9 cellular contexts compared by ENCODE assay signal in genomic region chr11:9838961-9839360, GRCh38.
DNase-seq lines count a peak whose midpoint lies in the region; ATAC-seq and TF ChIP-seq lines count a peak whose summit lies in the region.
"Had no signal": no experiment of that assay in that cellular context is flagged by ENCODE, and none has a peak within 500 bp of the region (broad histone marks: within the 10 kb centered on the region; RNA-seq: fewer than 3 reads in every experiment).

No MANE protein-coding gene starts in this region.

- no peaks in the 10 kb centered on the region for H3K9me3 Mint-ChIP-seq in HFFc6

- peak overlapping the region; percentile 41 for H3K4me3 Mint-ChIP-seq in HFFc6

- no peak overlapping the region for H4K91ac ChIP-seq in IMR-90 (ENCODE audit: insufficient read depth, low read depth, low read length)
- no peak overlapping the region for H4K91ac ChIP-seq in mesenchymal stem cell (ENCODE audit: low read length)

- H3K27me3 ChIP-seq in IMR-90 (ENCODE audit: control insufficient read depth, insufficient read depth, low read length), result no peaks in the 10 kb centered on the region
- no peaks in the 10 kb centered on the region for H3K27me3 ChIP-seq in mesenchymal stem cell (ENCODE audit: control insufficient read depth in 1 of 2, insufficient read depth in 1 of 2, low read length in 2 of 2)
- no peaks in the 10 kb centered on the region for H3K27me3 ChIP-seq in BE2C

- H3K27ac ChIP-seq in IMR-90 (ENCODE audit: insufficient read depth, low read length), result no peak overlapping the region
- H3K27ac ChIP-seq in mesenchymal stem cell (ENCODE audit: low read length, poor library complexity, severe bottlenecking), result peak overlapping the region; percentile 91

- H3K9me1 ChIP-seq in IMR-90 (ENCODE audit: insufficient read depth, low read length), result peaks cover 4% of the 10 kb centered on the region

- intact Hi-C loops in IMR-90 (cut with micrococcal nuclease), result no loop called here

- H3K4ac ChIP-seq in IMR-90 (ENCODE audit: low read depth, low read length) (no peak overlapping the region), mesenchymal stem cell (ENCODE audit: low read depth in 1 of 2, low read length in 2 of 2) (no peak overlapping the region)

- H4K8ac ChIP-seq in IMR-90 (ENCODE audit: low read depth in 2 of 2, low read length in 2 of 2), result no peak overlapping the region
- no peak overlapping the region for H4K8ac ChIP-seq in mesenchymal stem cell (ENCODE audit: low read length)

- TF ChIP-seq POLR2A in IMR-90 (IDR thresholded peaks at IDR 0.05; ENCODE audit: low read depth, low read length), result no peak

- peak; percentile 51 for DNase-seq in HFFc6
- no peak for DNase-seq in IMR-90
- no peak for DNase-seq in mesenchymal stem cell
- no peak for DNase-seq in DMS79 treated with DMSO at 0.1 percent for 48 hours (lab: John Stamatoyannopoulos, UW)
- no peak for DNase-seq in DMS114 treated with DMSO at 0.1 percent for 48 hours (lab: John Stamatoyannopoulos, UW; ENCODE audit: unreplicated experiment)
- DNase-seq in activated CD4-positive, alpha-beta T cell treated with anti-CD3 and anti-CD28 coated beads for 4 hours, result no peak
- DNase-seq in BE2C, result no peak
- DNase-seq: activated CD4-positive, CD25-positive, alpha-beta regulatory T cell treated with anti-CD3 and anti-CD28 coated beads, Interleukin-2, amount 50 U/mL, for 72 hours had no signal

- in situ Hi-C loops in IMR-90 (cut with MboI; ENCODE audit: low sequenced_read_pairs), result no loop called here

- H3K4me2 ChIP-seq in IMR-90 (ENCODE audit: low read depth, low read length) (no peak overlapping the region), mesenchymal stem cell (ENCODE audit: low read length, poor library complexity, severe bottlenecking) (peak overlapping the region; percentile 19)

- POLR2A ChIA-PET in IMR-90 (lab: Charles Lee; ENCODE audit: unreplicated experiment), result no interaction called here

- dilution Hi-C loops in IMR-90 (cut with HindIII; ENCODE audit: low sequenced_read_pairs, unreplicated experiment), result no loop called here

- H2BK15ac ChIP-seq in IMR-90 (ENCODE audit: low read depth, low read length), result no peak overlapping the region
- H2BK15ac ChIP-seq in mesenchymal stem cell (ENCODE audit: low read depth, poor library complexity, severe bottlenecking), result no peak overlapping the region

- H3K36me3 ChIP-seq in IMR-90 (ENCODE audit: control insufficient read depth, insufficient read depth, low read length) (peaks cover 9% of the 10 kb centered on the region), mesenchymal stem cell (ENCODE audit: control insufficient read depth in 1 of 2, insufficient read depth in 2 of 2, low read depth in 1 of 2, low read length in 2 of 2) (peaks cover 3 to 40% of the 10 kb centered on the region in 2 experiments), BE2C (no peaks in the 10 kb centered on the region)

- H2BK20ac ChIP-seq in IMR-90 (ENCODE audit: low read depth, low read length), result no peak overlapping the region

- H3K23ac ChIP-seq in IMR-90 (ENCODE audit: low read depth, low read length), result no peak overlapping the region
- H3K23ac ChIP-seq in mesenchymal stem cell (ENCODE audit: low read length in 2 of 2), result peak overlapping the region in 1 of 2 experiments; percentile 60

- H2AK5ac ChIP-seq in IMR-90 (ENCODE audit: low read depth, low read length), result 0 out of 2 replicates have a peak overlapping the region, but pooled peaks have one; percentile 43
- peak overlapping the region; percentile 35 for H2AK5ac ChIP-seq in mesenchymal stem cell (ENCODE audit: low read length, severe bottlenecking)

- WGBS in IMR-90 (ENCODE audit: extremely low coverage in 2 of 2, insufficient read length in 1 of 2), 2 experiments, result no CpG with 5 or more reads among the region's 2 CpGs
- WGBS in mesenchymal stem cell, result 90% methylated on average over 1 of the region's 2 CpGs

- H3K9me3 ChIP-seq in IMR-90 (ENCODE audit: control insufficient read depth, insufficient read depth, low read length) (no peaks in the 10 kb centered on the region), mesenchymal stem cell (ENCODE audit: control insufficient read depth, low read length) (no peaks in the 10 kb centered on the region), BE2C (no peaks in the 10 kb centered on the region)

- TF ChIP-seq CTCF in HFFc6 (IDR thresholded peaks at IDR 0.05), result no peak
- TF ChIP-seq CTCF in IMR-90 (conservative IDR thresholded peaks at IDR 0.05; ENCODE audit: low read depth, low read length), result no peak
- no peak for TF ChIP-seq CTCF in BE2C (IDR thresholded peaks at IDR 0.05; ENCODE audit: low read depth, low read length)

- H3K4me1 ChIP-seq in IMR-90 (ENCODE audit: control insufficient read depth, insufficient read depth, low read length), result peaks cover 2% of the 10 kb centered on the region; the same call in 1 of the 2 replicates
- H3K4me1 ChIP-seq in mesenchymal stem cell (ENCODE audit: control insufficient read depth, insufficient read depth, low read depth, low read length), result peaks cover 3% of the 10 kb centered on the region
- H3K4me1 ChIP-seq in BE2C, result no peaks in the 10 kb centered on the region

- H2AFZ ChIP-seq in IMR-90 (replicated peaks; ENCODE audit: low read length, poor library complexity) (no peak overlapping the region), mesenchymal stem cell (ENCODE audit: low read depth, low read length) (no peak overlapping the region)

- H2BK5ac ChIP-seq in IMR-90 (ENCODE audit: low read depth, low read length, poor library complexity, severe bottlenecking), result no peak overlapping the region
- H2BK5ac ChIP-seq in mesenchymal stem cell (ENCODE audit: low read depth, low read length, poor library complexity, severe bottlenecking), result peak overlapping the region; percentile 69

- CTCF ChIA-PET in IMR-90 (lab: Yijun Ruan, JAX), result no interaction called here

- no TSS peak for BruUV-seq in IMR-90 (replicated peaks; lab: Mats Ljungman, UMichigan)

- peak overlapping the region; percentile 74 for H3K27ac Mint-ChIP-seq in HFFc6

- no peaks in the 10 kb centered on the region for H4K20me1 ChIP-seq in IMR-90 (ENCODE audit: insufficient read depth, low read length)

- no peak overlapping the region for H4K5ac ChIP-seq in IMR-90 (ENCODE audit: low read depth, low read length)

- peaks cover 4% of the 10 kb centered on the region; the same call in 1 of the 2 replicates for H3K27me3 Mint-ChIP-seq in HFFc6 (ENCODE audit: insufficient read depth)

- peaks cover 35% of the 10 kb centered on the region for H3K36me3 Mint-ChIP-seq in HFFc6 (ENCODE audit: low read depth)

- H2BK120ac ChIP-seq in IMR-90 (ENCODE audit: low read depth, low read length), result no peak overlapping the region
- H2BK120ac ChIP-seq in mesenchymal stem cell (ENCODE audit: low read depth, low read length), result no peak overlapping the region

- no peak overlapping the region for H2BK12ac ChIP-seq in mesenchymal stem cell (ENCODE audit: low read length in 2 of 2)

- ATAC-seq in GM18520 (IDR thresholded peaks at IDR 0.05; ENCODE audit: unreplicated experiment) (peak; percentile 60), IMR-90 (ENCODE audit: low read depth) (no peak)

- no peak overlapping the region for H3K18ac ChIP-seq in IMR-90 (ENCODE audit: low read depth, low read length)
- peak overlapping the region in 1 of 2 experiments; percentile 79 for H3K18ac ChIP-seq in mesenchymal stem cell (ENCODE audit: low read depth in 1 of 2, low read length in 2 of 2)

- peaks cover 41% of the 10 kb centered on the region for H3K4me1 Mint-ChIP-seq in HFFc6 (ENCODE audit: low read depth)

- H3K79me1 ChIP-seq in IMR-90 (ENCODE audit: low read depth in 1 of 2, low read length in 2 of 2), result peaks cover 3 to 4% of the 10 kb centered on the region in 2 experiments; a peak in 1 of 4 replicates
- peaks cover 7% of the 10 kb centered on the region for H3K79me1 ChIP-seq in mesenchymal stem cell (replicated peaks; ENCODE audit: low read length, poor library complexity, severe bottlenecking)

- H3K4me3 ChIP-seq in IMR-90 (ENCODE audit: insufficient read depth, low read depth, low read length), result no peak overlapping the region
- H3K4me3 ChIP-seq in mesenchymal stem cell (ENCODE audit: insufficient read depth in 1 of 2, low read depth in 1 of 2, low read length in 2 of 2), result no peak overlapping the region
- no peak overlapping the region for H3K4me3 ChIP-seq in BE2C (ENCODE audit: low read depth, low read length)

- TF ChIP-seq RAD21 in IMR-90 (IDR thresholded peaks at IDR 0.05; ENCODE audit: low read length), result no peak

- H2AK9ac ChIP-seq in IMR-90 (replicated peaks; ENCODE audit: low read depth, low read length, poor library complexity), result no peak overlapping the region

- no peak overlapping the region for H3K56ac ChIP-seq in IMR-90 (ENCODE audit: extremely low read depth, insufficient read depth, low read length)

- H3K9ac ChIP-seq in IMR-90 (ENCODE audit: low read depth, low read length) (no peak overlapping the region), mesenchymal stem cell (ENCODE audit: low read length) (peak overlapping the region; percentile 35)

- H3K14ac ChIP-seq in IMR-90 (replicated peaks; ENCODE audit: low read depth, low read length) (no peak overlapping the region; the same call in 1 of the 2 replicates), mesenchymal stem cell (ENCODE audit: low read length in 2 of 2) (no peak overlapping the region)

TF ChIP-seq in IMR-90, 13 proteins besides CTCF, POLR2A, EP300 and RAD21:
- TF ChIP-seq MAFK (IDR thresholded peaks at IDR 0.05; ENCODE audit: low read depth, low read length) (no peak), BHLHE40 (IDR thresholded peaks at IDR 0.05; ENCODE audit: low read depth, low read length) (no peak), NFE2L2 (IDR thresholded peaks at IDR 0.05; ENCODE audit: low read depth, low read length) (no peak)
